8 cellular contexts compared by ENCODE assay signal in genomic region chr19:20923077-20923871, GRCh38. TPM values are rescaled to one million over a fixed set of nuclear protein-coding genes. Genes with fewer than 3 reads are reported as not detected.
DNase-seq lines count a peak whose midpoint lies in the region; ATAC-seq and TF ChIP-seq lines count a peak whose summit lies in the region.

Gene ZNF85 (plus strand): TSS chr19:20923251. CDS start chr19:20923401, 150 bp downstream.

- H3K27ac Mint-ChIP-seq in activated naive CD8-positive, alpha-beta T cell: peak within 1 kb of the TSS; percentile 89
- H3K27ac Mint-ChIP-seq in glutamatergic neuron (ENCODE audit: unreplicated experiment): peak within 1 kb of the TSS; percentile 100

- no peaks in the 10 kb centered on the region for H3K9me3 Mint-ChIP-seq in activated naive CD8-positive, alpha-beta T cell (ENCODE audit: low read depth)
- H3K9me3 Mint-ChIP-seq in glutamatergic neuron (ENCODE audit: unreplicated experiment): peaks cover 8% of the 10 kb centered on the region

- peak within 1 kb of the TSS; percentile 97 for H3K27ac ChIP-seq in osteoblast (ENCODE audit: low read depth, low read length)
- peak within 1 kb of the TSS; percentile 81 for H3K27ac ChIP-seq in thoracic aorta

- peak within 1 kb of the TSS; percentile 96 for H3K4me3 Mint-ChIP-seq in activated naive CD8-positive, alpha-beta T cell
- peak within 1 kb of the TSS; percentile 96 for H3K4me3 Mint-ChIP-seq in glutamatergic neuron (ENCODE audit: unreplicated experiment)

- H3K36me3 ChIP-seq in osteoblast (ENCODE audit: insufficient read depth, low read length): no peaks in the 10 kb centered on the region
- no peaks in the 10 kb centered on the region for H3K36me3 ChIP-seq in thoracic aorta

- H3K79me2 ChIP-seq in osteoblast (ENCODE audit: insufficient read depth, low read length): peaks cover 25% of the 10 kb centered on the region

- H3K27me3 Mint-ChIP-seq in activated naive CD8-positive, alpha-beta T cell: no peaks in the 10 kb centered on the region
- H3K27me3 Mint-ChIP-seq in glutamatergic neuron (ENCODE audit: unreplicated experiment): peaks cover 2% of the 10 kb centered on the region

- peak within 1 kb of the TSS; percentile 95 for H3K4me3 ChIP-seq in osteoblast (ENCODE audit: insufficient read depth, low read length)
- peak within 1 kb of the TSS; percentile 95 for H3K4me3 ChIP-seq in thoracic aorta

- ATAC-seq in GM21723 (IDR thresholded peaks at IDR 0.05; ENCODE audit: unreplicated experiment): peak; percentile 97
- ATAC-seq in SK-N-SH treated with all-trans-retinoic acid at 6 μM for 48 hours: peak; percentile 99
- ATAC-seq in thoracic aorta (ENCODE audit: insufficient number of reproducible peaks, low FRiP score, low read depth): peak; percentile 97

- no peaks in the 10 kb centered on the region for H4K20me1 ChIP-seq in osteoblast (ENCODE audit: insufficient read depth, low read length)

- H3K4me1 Mint-ChIP-seq in activated naive CD8-positive, alpha-beta T cell (ENCODE audit: low read depth): peaks cover 24% of the 10 kb centered on the region
- H3K4me1 Mint-ChIP-seq in glutamatergic neuron (ENCODE audit: low read depth, unreplicated experiment): peaks cover 6% of the 10 kb centered on the region

- peaks cover 20% of the 10 kb centered on the region for H3K4me1 ChIP-seq in osteoblast (ENCODE audit: insufficient read depth, low read length)
- peaks cover 0 to 10% of the 10 kb centered on the region in 2 donors for H3K4me1 ChIP-seq in thoracic aorta (ENCODE audit: control insufficient read depth in 1 of 2, low read depth in 2 of 2)

- H3K27me3 ChIP-seq in osteoblast (ENCODE audit: insufficient read depth, low read length) (no peaks in the 10 kb centered on the region), thoracic aorta (replicated peaks; ENCODE audit: insufficient read depth) (no peaks in the 10 kb centered on the region)

- DNase-seq in DMS79 treated with DMSO at 0.1 percent for 48 hours (lab: John Stamatoyannopoulos, UW) (peak; percentile 94), LHCN-M2 (ENCODE audit: low read depth) (peak; percentile 94), glutamatergic neuron (peak; percentile 91), osteoblast (ENCODE audit: insufficient read length, low spot score, missing footprints) (peak; percentile 83), thoracic aorta (ENCODE audit: low spot score) (peak; percentile 63)

- H3K9me3 ChIP-seq in osteoblast (ENCODE audit: low read depth, low read length) (no peaks in the 10 kb centered on the region), thoracic aorta (no peaks in the 10 kb centered on the region)

- TF ChIP-seq CTCF in glutamatergic neuron (IDR thresholded peaks at IDR 0.05; ENCODE audit: partially characterized antibody, unreplicated experiment): no peak
- no peak for TF ChIP-seq CTCF in osteoblast (IDR thresholded peaks at IDR 0.05; ENCODE audit: extremely low read depth, low read depth, low read length)
- TF ChIP-seq CTCF in thoracic aorta (IDR thresholded peaks at IDR 0.05): no peak

- H2AFZ ChIP-seq in osteoblast (ENCODE audit: low read length): peak within 1 kb of the TSS; percentile 100

- peaks cover 3% of the 10 kb centered on the region for H3K36me3 Mint-ChIP-seq in activated naive CD8-positive, alpha-beta T cell
- H3K36me3 Mint-ChIP-seq in glutamatergic neuron (ENCODE audit: unreplicated experiment): no peaks in the 10 kb centered on the region

- peak within 1 kb of the TSS; percentile 89 for H3K4me2 ChIP-seq in osteoblast (ENCODE audit: insufficient read depth, low read length)

TF ChIP-seq in SK-N-SH treated with all-trans-retinoic acid at 6 μM for 48 hours, 23 proteins besides CTCF, POLR2A, EP300 and RAD21:
- TF ChIP-seq BACH2 (CRISPR knock-in tag; IDR thresholded peaks at IDR 0.05; ENCODE audit: borderline replicate concordance) (no peak), ZNF8 (CRISPR knock-in tag; IDR thresholded peaks at IDR 0.05) (no peak), TOX (CRISPR knock-in tag; IDR thresholded peaks at IDR 0.05; ENCODE audit: borderline replicate concordance) (no peak), TCF4 (CRISPR knock-in tag; IDR thresholded peaks at IDR 0.05; ENCODE audit: borderline replicate concordance) (no peak), POU6F1 (CRISPR knock-in tag; IDR thresholded peaks at IDR 0.05; ENCODE audit: borderline replicate concordance, low read depth) (no peak), ZC3H10 (CRISPR knock-in tag; IDR thresholded peaks at IDR 0.05) (no peak), SNAI2 (CRISPR knock-in tag; IDR thresholded peaks at IDR 0.05) (no peak), ZNF70 (CRISPR knock-in tag; IDR thresholded peaks at IDR 0.05) (no peak), ISL1 (CRISPR knock-in tag; IDR thresholded peaks at IDR 0.05) (no peak), CSRNP3 (CRISPR knock-in tag; IDR thresholded peaks at IDR 0.05) (no peak), ZFP30 (CRISPR knock-in tag; IDR thresholded peaks at IDR 0.05) (no peak), PATZ1 (CRISPR knock-in tag; IDR thresholded peaks at IDR 0.05; ENCODE audit: borderline replicate concordance) (no peak), TSHZ2 (CRISPR knock-in tag; IDR thresholded peaks at IDR 0.05) (no peak), ZNF565 (CRISPR knock-in tag; conservative IDR thresholded peaks at IDR 0.05; ENCODE audit: low read depth) (no peak), GLIS3 (CRISPR knock-in tag; IDR thresholded peaks at IDR 0.05) (no peak), ZFP3 (CRISPR knock-in tag; IDR thresholded peaks at IDR 0.05) (no peak)
TF ChIP-seq in SK-N-SH treated with all-trans-retinoic acid at 6 μM for 48 hours: peak in this region for 0.

RNA-seq across cellular contexts. Expression of gene ZNF85, which starts in this region (rescaled TPM):
- total RNA-seq in LHCN-M2 (2014; rRNA removed) (13.6 and 14.0 TPM in 2 replicates), glutamatergic neuron (ENCODE audit: unreplicated experiment) (32.2 TPM), osteoblast (9.8 and 10.9 TPM in 2 replicates), thoracic aorta (10 to 100 TPM in 1 of 2 donors, 1 to 10 TPM in 1; 3.0 to 10.2 TPM)
- 3.7 TPM for polyA plus RNA-seq in LHCN-M2 (2012)

Comparison
In these comparisons a context has a peak if more than half of its experiments do, and no peak if none do; other contexts are left out.
1. Peak in every context shown above with its lines: DNase-seq, ATAC-seq, H3K4me3 ChIP-seq and H3K27ac ChIP-seq.